8 cellular contexts compared by ENCODE assay signal in the genomic region with DNA sequence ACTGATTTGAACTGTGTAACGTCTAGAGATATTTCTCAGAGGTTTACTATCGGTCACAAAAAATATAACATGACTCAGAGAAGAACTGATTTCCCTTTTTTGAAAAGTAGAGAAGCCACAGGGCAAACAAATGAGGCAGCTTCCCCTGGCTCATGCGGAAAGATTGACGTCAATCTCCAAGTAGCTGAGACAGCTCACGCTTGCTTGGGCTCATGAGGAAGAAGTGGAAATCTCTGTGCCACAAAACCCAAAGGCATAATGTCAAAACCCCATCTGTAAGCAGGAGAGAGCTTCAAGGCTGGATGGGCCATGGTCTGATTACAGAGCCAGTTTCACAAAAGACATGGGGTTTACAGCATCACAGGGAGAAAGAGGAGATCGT.
DNase-seq lines count a peak whose midpoint lies in the region; ATAC-seq, FAIRE-seq and TF ChIP-seq lines count a peak whose summit lies in the region.

No MANE protein-coding gene starts in this region.

- no peak overlapping the region for H3K4me3 ChIP-seq in small intestine (ENCODE audit: low read depth in 1 of 2, low read length in 2 of 2)
- no peak overlapping the region for H3K4me3 ChIP-seq in vagina

- H3K9me3 ChIP-seq in small intestine (ENCODE audit: control insufficient read depth, low read depth) (no peaks in the 10 kb centered on the region), vagina (no peaks in the 10 kb centered on the region)

- H3K36me3 ChIP-seq in small intestine (ENCODE audit: control insufficient read depth in 2 of 2, insufficient read depth in 2 of 2, low read length in 2 of 2) (no peaks in the 10 kb centered on the region), vagina (no peaks in the 10 kb centered on the region)

- no peak for TF ChIP-seq POLR2A in vagina (IDR thresholded peaks at IDR 0.05)

- WGBS in small intestine, 3 donors = 55 to 64% (median 55%) methylated on average over 6 of the region's 6 CpGs

- TF ChIP-seq CTCF in vagina (IDR thresholded peaks at IDR 0.05) = no peak

- peak overlapping the region in 1 of 2 donors; percentile 60 for H3K27ac ChIP-seq in small intestine (ENCODE audit: low read depth in 1 of 2, low read length in 1 of 2)
- no peak overlapping the region for H3K27ac ChIP-seq in vagina

- H3K27me3 ChIP-seq in small intestine (ENCODE audit: control insufficient read depth in 2 of 2, insufficient read depth in 2 of 2, low read length in 2 of 2) = no peaks in the 10 kb centered on the region
- no peaks in the 10 kb centered on the region for H3K27me3 ChIP-seq in vagina

- intact Hi-C loops in vagina (cut with DNase I) = no loop called here

- DNase-seq in T-helper 22 cell (ENCODE audit: low read depth) (peak; percentile 72), dermis blood vessel endothelial cell (peak; percentile 70), small intestine (peak; percentile 44), cerebellum (ENCODE audit: low spot score) (no peak), NCI-H2029 (lab: John Stamatoyannopoulos, UW) (no peak), vagina (ENCODE audit: extremely low spot score in 2 of 2) (no peak)

- H3K4me1 ChIP-seq in small intestine (ENCODE audit: control insufficient read depth in 2 of 2, insufficient read depth in 1 of 2, low read depth in 1 of 2, low read length in 1 of 2) (no peaks in the 10 kb centered on the region), vagina (no peaks in the 10 kb centered on the region)

- ATAC-seq in GM18868 (IDR thresholded peaks at IDR 0.05; ENCODE audit: unreplicated experiment) = peak; percentile 95
- peak; percentile 93 for ATAC-seq in HG03060 (IDR thresholded peaks at IDR 0.05; ENCODE audit: low read depth, unreplicated experiment)

- no peak for FAIRE-seq in small intestine (lab: Jason Lieb, UNC)

Comparison
In these comparisons a context has a peak if more than half of its experiments do, and no peak if none do; other contexts are left out.
1. DNase-seq: peak in T-helper 22 cell (single experiment), dermis blood vessel endothelial cell (single experiment) and small intestine (single experiment); none in cerebellum (single experiment), NCI-H2029 (single experiment) and vagina (0 of 2).